In genomic region chr1:3805038-3805437, GRCh38 we compare ENCODE assay signal across 23 cellular contexts. TPM values are rescaled to one million over a fixed set of nuclear protein-coding genes. Genes with fewer than 3 reads are reported as not detected.
A peak's percentile ranks its signal among the peaks of the same experiment; 100 is the strongest.
DNase-seq lines count a peak whose midpoint lies in the region; ATAC-seq lines count a peak whose summit lies in the region.
"Had no signal": no experiment of that assay in that cellular context is flagged by ENCODE, and none has a peak within 500 bp of the region (broad histone marks: within the 10 kb centered on the region; RNA-seq: fewer than 3 reads in every experiment).

No MANE protein-coding gene starts in this region.

- H3K4me1 ChIP-seq in SJCRH30, result peaks cover 7% of the 10 kb centered on the region; the same call in 1 of the 2 replicates

- 0 out of 2 replicates have a peak, but pooled peaks cover 8% of the 10 kb centered on the region for H3K27me3 ChIP-seq in SJCRH30
- H3K27me3 ChIP-seq: BLaER1 treated with 17β-estradiol and CSF1 and Interleukin-3, amounts not matched to agents 10 nM and 100 nM had no signal

- CTCF ChIA-PET in activated naive CD4-positive, alpha-beta T cell treated with anti-CD3 and anti-CD28 coated beads, Interleukin-2, amount 10 ng/mL, durations not matched to agents 7 days and 5 days (lab: Charles Lee), result interaction anchor here (1.0 to 1.2 kb wide), 2 partner anchors 9 to 29 kb away, joined by 3 read pairs; partner anchors contain the start of gene LRRC47

- H3K36me3 ChIP-seq in SJCRH30, result no peaks in the 10 kb centered on the region
- H3K36me3 ChIP-seq: BLaER1 treated with 17β-estradiol and CSF1 and Interleukin-3, amounts not matched to agents 10 nM and 100 nM had no signal

- peaks cover 15% of the 10 kb centered on the region for H3K9me3 ChIP-seq in SJCRH30 (replicated peaks)

- H3K4me1 Mint-ChIP-seq in activated naive CD4-positive, alpha-beta T cell treated with anti-CD3 and anti-CD28 coated beads, Interleukin-2, amount 10 ng/mL, durations not matched to agents 7 days and 5 days, result peaks cover 4% of the 10 kb centered on the region
- peaks cover 8% of the 10 kb centered on the region for H3K4me1 Mint-ChIP-seq in central memory CD8-positive, alpha-beta T cell
- peaks cover 21% of the 10 kb centered on the region for H3K4me1 Mint-ChIP-seq in stimulated activated effector memory CD8-positive, alpha-beta T cell treated with anti-CD3 and anti-CD28 coated beads, Interleukin-12 subunit alpha, Interleukin-12 subunit beta, amount 100 ng/mL, for 72 hours

- peaks cover 2% of the 10 kb centered on the region for H3K9me3 Mint-ChIP-seq in activated naive CD4-positive, alpha-beta T cell treated with anti-CD3 and anti-CD28 coated beads, Interleukin-2, amount 10 ng/mL, durations not matched to agents 7 days and 5 days
- H3K9me3 Mint-ChIP-seq in activated naive CD4-positive, alpha-beta T cell treated with anti-CD3 and anti-CD28 coated beads, Interleukin-2, amount 50 U/mL, for 72 hours, result peaks cover 0 to 4% of the 10 kb centered on the region in 2 donors
- no peaks in the 10 kb centered on the region for H3K9me3 Mint-ChIP-seq in central memory CD8-positive, alpha-beta T cell
- H3K9me3 Mint-ChIP-seq in stimulated activated effector memory CD8-positive, alpha-beta T cell treated with anti-CD3 and anti-CD28 coated beads, Interleukin-12 subunit alpha, Interleukin-12 subunit beta, amount 100 ng/mL, for 72 hours, result peaks cover 4% of the 10 kb centered on the region
- H3K9me3 Mint-ChIP-seq: CD8-positive, alpha-beta T cell had no signal

- peaks cover 20% of the 10 kb centered on the region for H3K27me3 Mint-ChIP-seq in activated naive CD4-positive, alpha-beta T cell treated with anti-CD3 and anti-CD28 coated beads, Interleukin-2, amount 10 ng/mL, durations not matched to agents 7 days and 5 days
- peaks cover 62% of the 10 kb centered on the region for H3K27me3 Mint-ChIP-seq in central memory CD8-positive, alpha-beta T cell

- H3K36me3 Mint-ChIP-seq in activated naive CD4-positive, alpha-beta T cell treated with anti-CD3 and anti-CD28 coated beads, Interleukin-2, amount 10 ng/mL, durations not matched to agents 7 days and 5 days, result no peaks in the 10 kb centered on the region
- H3K36me3 Mint-ChIP-seq in activated naive CD4-positive, alpha-beta T cell treated with anti-CD3 and anti-CD28 coated beads, Interleukin-2, amount 50 U/mL, for 72 hours, result no peaks in the 10 kb centered on the region
- peaks cover 3% of the 10 kb centered on the region for H3K36me3 Mint-ChIP-seq in central memory CD8-positive, alpha-beta T cell (ENCODE audit: insufficient read depth)
- peaks cover 5% of the 10 kb centered on the region for H3K36me3 Mint-ChIP-seq in stimulated activated effector memory CD8-positive, alpha-beta T cell treated with anti-CD3 and anti-CD28 coated beads, Interleukin-12 subunit alpha, Interleukin-12 subunit beta, amount 100 ng/mL, for 72 hours
- H3K36me3 Mint-ChIP-seq: CD8-positive, alpha-beta T cell had no signal

- peak overlapping the region; percentile 0 for H3K27ac Mint-ChIP-seq in activated naive CD4-positive, alpha-beta T cell treated with anti-CD3 and anti-CD28 coated beads, Interleukin-2, amount 10 ng/mL, durations not matched to agents 7 days and 5 days
- no peak overlapping the region for H3K27ac Mint-ChIP-seq in activated naive CD4-positive, alpha-beta T cell treated with anti-CD3 and anti-CD28 coated beads, Interleukin-2, amount 50 U/mL, for 72 hours
- H3K27ac Mint-ChIP-seq in central memory CD8-positive, alpha-beta T cell (ENCODE audit: low read depth), result peak overlapping the region; percentile 20
- H3K27ac Mint-ChIP-seq in stimulated activated effector memory CD8-positive, alpha-beta T cell treated with anti-CD3 and anti-CD28 coated beads, Interleukin-12 subunit alpha, Interleukin-12 subunit beta, amount 100 ng/mL, for 72 hours, result peak overlapping the region; percentile 4
- H3K27ac Mint-ChIP-seq: B cell; CD8-positive, alpha-beta T cell had no signal

- peak overlapping the region; percentile 13 for H3K4me3 ChIP-seq in SJCRH30
- H3K4me3 ChIP-seq: BLaER1 treated with 17β-estradiol and CSF1 and Interleukin-3, amounts not matched to agents 10 nM and 100 nM; GM23248 had no signal

- H3K4me3 Mint-ChIP-seq in activated naive CD4-positive, alpha-beta T cell treated with anti-CD3 and anti-CD28 coated beads, Interleukin-2, amount 10 ng/mL, durations not matched to agents 7 days and 5 days, result no peak overlapping the region
- H3K4me3 Mint-ChIP-seq in central memory CD8-positive, alpha-beta T cell, result no peak overlapping the region
- no peak overlapping the region for H3K4me3 Mint-ChIP-seq in stimulated activated effector memory CD8-positive, alpha-beta T cell treated with anti-CD3 and anti-CD28 coated beads, Interleukin-12 subunit alpha, Interleukin-12 subunit beta, amount 100 ng/mL, for 72 hours
- H3K4me3 Mint-ChIP-seq: B cell; CD8-positive, alpha-beta T cell had no signal

- ATAC-seq in activated naive CD4-positive, alpha-beta T cell treated with anti-CD3 and anti-CD28 coated beads, Interleukin-2, amount 50 U/mL, for 72 hours, result no peak
- ATAC-seq in central memory CD8-positive, alpha-beta T cell (replicated peaks; ENCODE audit: extremely low read depth, poor library complexity, severe bottlenecking), result no peak
- no peak for ATAC-seq in stimulated activated effector memory CD8-positive, alpha-beta T cell treated with anti-CD3 and anti-CD28 coated beads, Interleukin-12 subunit alpha, Interleukin-12 subunit beta, amount 100 ng/mL, for 72 hours
- ATAC-seq: CD8-positive, alpha-beta T cell had no signal

- no peak for DNase-seq in activated naive CD4-positive, alpha-beta T cell treated with anti-CD3 and anti-CD28 coated beads, Interleukin-2, amount 10 ng/mL, durations not matched to agents 7 days and 5 days
- no peak for DNase-seq in activated naive CD4-positive, alpha-beta T cell treated with anti-CD3 and anti-CD28 coated beads, Interleukin-2, amount 50 U/mL, for 72 hours (ENCODE audit: low spot score in 2 of 2)
- DNase-seq in SJCRH30 (no peak), midbrain (lab: John Stamatoyannopoulos, UW) (no peak), GM19240 (ENCODE audit: insufficient read length, low spot score) (no peak), NCI-H146 (lab: John Stamatoyannopoulos, UW) (no peak)
- DNase-seq in central memory CD8-positive, alpha-beta T cell (ENCODE audit: low spot score in 2 of 2), result no peak
- DNase-seq in stimulated activated effector memory CD8-positive, alpha-beta T cell treated with anti-CD3 and anti-CD28 coated beads, Interleukin-12 subunit alpha, Interleukin-12 subunit beta, amount 100 ng/mL, for 72 hours (ENCODE audit: low spot score in 2 of 2), result no peak
- DNase-seq: 8988T; CD8-positive, alpha-beta T cell; COR-L47; DMS 273 treated with DMSO at 0.1 percent for 48 hours; DMS53; DND-41; EL; GM23248; HCEC 1CT; IMR-90 had no signal

- H3K27ac ChIP-seq in SJCRH30, result no peak overlapping the region
- H3K27ac ChIP-seq: BLaER1 treated with 17β-estradiol and CSF1 and Interleukin-3, amounts not matched to agents 10 nM and 100 nM; GM23248 had no signal

RNA-seq across cellular contexts. Expression of gene LRRC47, which starts 8.7 kb away (rescaled TPM):
- total RNA-seq in activated naive CD4-positive, alpha-beta T cell treated with anti-CD3 and anti-CD28 coated beads, Interleukin-2, amount 50 U/mL, for 72 hours, result 10 to 100 TPM; 26.8 to 33.9 TPM
- total RNA-seq in SJCRH30 (2014; rRNA removed; shearing (Covaris generic)), result 48.7 and 51.9 TPM in 2 replicates

RNA-seq across cellular contexts. Expression of gene SMIM1, which starts 32.5 kb away (rescaled TPM):
- total RNA-seq in activated naive CD4-positive, alpha-beta T cell treated with anti-CD3 and anti-CD28 coated beads, Interleukin-2, amount 50 U/mL, for 72 hours, result 1 to 10 TPM; 1.0 to 2.7 TPM
- total RNA-seq in SJCRH30 (2014; rRNA removed; shearing (Covaris generic)), result not detected in 2 replicates
- total RNA-seq: GM23248, H4 had no signal

RNA-seq across cellular contexts. Expression of gene CEP104, which starts 52.0 kb away (rescaled TPM):
- 10 to 100 TPM; 26.9 to 28.3 TPM for total RNA-seq in activated naive CD4-positive, alpha-beta T cell treated with anti-CD3 and anti-CD28 coated beads, Interleukin-2, amount 50 U/mL, for 72 hours
- total RNA-seq in SJCRH30 (2014; rRNA removed; shearing (Covaris generic)), result 30.5 and 35.1 TPM in 2 replicates

RNA-seq across cellular contexts. Expression of gene DFFB, which starts 52.2 kb away (rescaled TPM):
- total RNA-seq in activated naive CD4-positive, alpha-beta T cell treated with anti-CD3 and anti-CD28 coated beads, Interleukin-2, amount 50 U/mL, for 72 hours, result 10 to 100 TPM; 12.0 TPM
- 5.6 and 6.4 TPM in 2 replicates for total RNA-seq in SJCRH30 (2014; rRNA removed; shearing (Covaris generic))

RNA-seq across cellular contexts. Expression of gene CCDC27, which starts 52.8 kb away (rescaled TPM):
- total RNA-seq in activated naive CD4-positive, alpha-beta T cell treated with anti-CD3 and anti-CD28 coated beads, Interleukin-2, amount 50 U/mL, for 72 hours, result not detected
- not detected in 2 replicates for total RNA-seq in SJCRH30 (2014; rRNA removed; shearing (Covaris generic))
- total RNA-seq: A673; B cell; CD8-positive, alpha-beta T cell; G401; GM23248; H4; IMR-90 had no signal

Comparison
In these comparisons a context has a peak if more than half of its experiments do, and no peak if none do; other contexts are left out.
1. H3K27ac Mint-ChIP-seq: peak in activated naive CD4-positive, alpha-beta T cell treated with anti-CD3 and anti-CD28 coated beads, Interleukin-2, amount 10 ng/mL, durations not matched to agents 7 days and 5 days (single experiment), central memory CD8-positive, alpha-beta T cell (single experiment) and stimulated activated effector memory CD8-positive, alpha-beta T cell treated with anti-CD3 and anti-CD28 coated beads, Interleukin-12 subunit alpha, Interleukin-12 subunit beta, amount 100 ng/mL, for 72 hours (single experiment); none in activated naive CD4-positive, alpha-beta T cell treated with anti-CD3 and anti-CD28 coated beads, Interleukin-2, amount 50 U/mL, for 72 hours (0 of 2).